33 cellular contexts compared by ENCODE assay signal in genomic region chr7:99238558-99239341, GRCh38. TPM values are rescaled to one million over a fixed set of nuclear protein-coding genes. Genes with fewer than 3 reads are reported as not detected.
"Had no signal": no experiment of that assay in that cellular context is flagged by ENCODE, and none has a peak within 500 bp of the region (broad histone marks: within the 10 kb centered on the region; RNA-seq: fewer than 3 reads in every experiment).

No MANE protein-coding gene starts in this region.

- ATAC-seq: natural killer cell; psoas muscle; right cardiac atrium; sciatic nerve; stimulated activated effector memory CD8-positive, alpha-beta T cell treated with anti-CD3 and anti-CD28 coated beads, Interleukin-12 subunit alpha, Interleukin-12 subunit beta, amount 100 ng/mL, for 72 hours; stimulated activated naive B cell treated with anti-CD40 and anti-IgM and Interleukin-4, amounts not matched to agents 10 μg/mL and 1 μg/mL and 100 μg/mL, for 72 hours had no signal

- H3K27me3 ChIP-seq: neural progenitor cell, ovary, thyroid gland, tibial nerve, upper lobe of left lung, vagina had no signal

- H3K4me1 ChIP-seq: neural progenitor cell, parathyroid adenoma, psoas muscle, spleen, stomach, thyroid gland, tibial nerve, upper lobe of left lung, vagina had no signal

- DNase-seq: natural killer cell; occipital lobe; ovary; psoas muscle; right cardiac atrium; spleen; stimulated activated CD4-positive, alpha-beta T cell treated with anti-CD3 and anti-CD28 coated beads, Interleukin-12 subunit alpha, Interleukin-12 subunit beta, amount 100 ng/mL, for 4 hours; stimulated activated CD4-positive, alpha-beta T cell treated with anti-CD3 and anti-CD28 coated beads, Interleukin-2, amount 100 ng/mL, for 24 hours; stimulated activated CD4-positive, alpha-beta T cell treated with anti-CD3 and anti-CD28 coated beads, Interleukin-2, amount 100 ng/mL, for 48 hours; stimulated activated CD4-positive, alpha-beta T cell treated with anti-CD3 and anti-CD28 coated beads, Interleukin-4, amount 100 ng/mL, for 24 hours; stimulated activated naive B cell treated with anti-CD40 and anti-IgM and Interleukin-4, amounts not matched to agents 10 μg/mL and 1 μg/mL and 100 μg/mL, for 72 hours; stimulated activated naive CD4-positive, alpha-beta T cell treated with Interleukin-2 at 50 U/mL for 16 hours; stomach; thyroid gland; trophoblast cell; upper lobe of left lung had no signal

- H3K4me2 ChIP-seq: neural progenitor cell, smooth muscle cell had no signal

- H3K9me3 ChIP-seq: ovary, stomach, thoracic aorta, thyroid gland, vagina had no signal

- H3K36me3 ChIP-seq: neural progenitor cell, ovary, spleen, stomach, thoracic aorta, thyroid gland, tibial nerve, upper lobe of left lung, vagina had no signal

- FAIRE-seq: urothelium cell line had no signal

- H3K27ac ChIP-seq: neural progenitor cell, ovary, parathyroid adenoma, psoas muscle, skin epidermis, spleen, stomach, thoracic aorta, thyroid gland, tibial nerve, upper lobe of left lung, vagina had no signal

- H3K9ac ChIP-seq: neural progenitor cell, parathyroid adenoma had no signal

- H3K79me2 ChIP-seq: parathyroid adenoma had no signal

- H3K4me3 ChIP-seq: neural progenitor cell, ovary, psoas muscle, skin epidermis, smooth muscle cell, spleen, stomach, thoracic aorta, thyroid gland, tibial nerve, upper lobe of left lung, vagina had no signal

- H2AFZ ChIP-seq: neural progenitor cell, parathyroid adenoma had no signal

RNA-seq across cellular contexts. Expression of gene KPNA7, which starts 30.8 kb away (rescaled TPM):
- total RNA-seq: natural killer cell, occipital lobe, osteoblast, ovary, psoas muscle, renal cortical epithelial cell, right cardiac atrium, sciatic nerve, smooth muscle cell, spleen, subcutaneous adipose tissue, temporal lobe, thoracic aorta, thyroid gland, ureter, vagina had no signal
- polyA plus RNA-seq: neural cell, psoas muscle, right cardiac atrium, smooth muscle cell, spleen had no signal

RNA-seq across cellular contexts. Expression of gene MYH16, which starts 33.9 kb away (rescaled TPM):
- total RNA-seq: natural killer cell, occipital lobe, osteoblast, ovary, progenitor cell of endocrine pancreas, psoas muscle, right cardiac atrium, sciatic nerve, smooth muscle cell, spleen, subcutaneous adipose tissue, temporal lobe, thoracic aorta, thyroid gland, tibial nerve, ureter, vagina had no signal
- polyA plus RNA-seq: neural cell, ovary, psoas muscle, right cardiac atrium, smooth muscle cell, spleen had no signal
